19 cellular contexts compared by ENCODE assay signal in genomic region chr11:65351511-65351910, GRCh38. TPM values are rescaled to one million over a fixed set of nuclear protein-coding genes. Genes with fewer than 3 reads are reported as not detected.
A peak's percentile ranks its signal among the peaks of the same experiment; 100 is the strongest.
DNase-seq lines count a peak whose midpoint lies in the region; ATAC-seq and TF ChIP-seq lines count a peak whose summit lies in the region.
"Had no signal": no experiment of that assay in that cellular context is flagged by ENCODE, and none has a peak within 500 bp of the region (broad histone marks: within the 10 kb centered on the region; RNA-seq: fewer than 3 reads in every experiment).

No MANE protein-coding gene starts in this region.

- H3K27me3 ChIP-seq in lower lobe of right lung (ENCODE audit: low read depth), result peaks cover 5% of the 10 kb centered on the region
- H3K27me3 ChIP-seq: BE2C, SJCRH30 had no signal

- intact Hi-C loops in lower lobe of right lung (cut with DNase I), result no loop called here

- H3K27ac ChIP-seq in lower lobe of right lung, result no peak overlapping the region
- H3K27ac ChIP-seq: SJCRH30 had no signal

- DNase-seq in stimulated activated naive CD8-positive, alpha-beta T cell treated with anti-CD3 and anti-CD28 coated beads, Interleukin-15, amount 100 ng/mL, for 72 hours, result no peak
- no peak for DNase-seq in endothelial cell (ENCODE audit: low spot score)
- DNase-seq in lower lobe of right lung, result no peak
- DNase-seq: BE2C; CD8-positive, alpha-beta T cell; DND-41; H7; KG1; NCI-H1092; NCI-H1436; NCI-H1930; NCI-H748 treated with DMSO at 0.1 percent for 48 hours; SJCRH30 had no signal

- H3K36me3 Mint-ChIP-seq in stimulated activated naive CD8-positive, alpha-beta T cell treated with anti-CD3 and anti-CD28 coated beads, Interleukin-15, Interleukin-2, amounts not matched to agents 100 ng/mL and 50 ng/mL, for 24 hours (ENCODE audit: low read depth), result peaks cover 33% of the 10 kb centered on the region
- no peaks in the 10 kb centered on the region for H3K36me3 Mint-ChIP-seq in IgD-negative memory B cell
- H3K36me3 Mint-ChIP-seq in endothelial cell (ENCODE audit: low read depth, unreplicated experiment), result peaks cover 28% of the 10 kb centered on the region

- peaks cover 15% of the 10 kb centered on the region for H3K4me1 Mint-ChIP-seq in stimulated activated naive CD8-positive, alpha-beta T cell treated with anti-CD3 and anti-CD28 coated beads, Interleukin-15, Interleukin-2, amounts not matched to agents 100 ng/mL and 50 ng/mL, for 24 hours (ENCODE audit: low read depth)
- H3K4me1 Mint-ChIP-seq in stimulated activated naive CD8-positive, alpha-beta T cell treated with anti-CD3 and anti-CD28 coated beads, Interleukin-15, amount 100 ng/mL, for 72 hours, result peaks cover 25% of the 10 kb centered on the region
- H3K4me1 Mint-ChIP-seq in IgD-negative memory B cell, result peaks cover 0 to 6% (median 5%) of the 10 kb centered on the region in 3 donors
- peaks cover 6% of the 10 kb centered on the region for H3K4me1 Mint-ChIP-seq in endothelial cell (ENCODE audit: unreplicated experiment)

- peaks cover 22% of the 10 kb centered on the region for H3K4me1 ChIP-seq in lower lobe of right lung
- H3K4me1 ChIP-seq: SJCRH30 had no signal

- H3K9me3 ChIP-seq in lower lobe of right lung, result no peaks in the 10 kb centered on the region
- H3K9me3 ChIP-seq: BE2C, SJCRH30 had no signal

- TF ChIP-seq CTCF in endothelial cell (IDR thresholded peaks at IDR 0.05; ENCODE audit: unreplicated experiment) (no peak), lower lobe of right lung (IDR thresholded peaks at IDR 0.05) (no peak)

- no peak for ATAC-seq in stimulated activated naive CD8-positive, alpha-beta T cell treated with anti-CD3 and anti-CD28 coated beads, Interleukin-15, amount 100 ng/mL, for 72 hours
- ATAC-seq in lower lobe of right lung (no peak), HG02981 (IDR thresholded peaks at IDR 0.05; ENCODE audit: unreplicated experiment) (no peak)
- no peak for ATAC-seq in activated CD4-positive, CD25-positive, alpha-beta regulatory T cell treated with anti-CD3 and anti-CD28 coated beads, Interleukin-2, amount 50 U/mL, for 24 hours
- ATAC-seq: CD8-positive, alpha-beta T cell; GM12878; Panc1 had no signal

- H3K27me3 Mint-ChIP-seq in stimulated activated naive CD8-positive, alpha-beta T cell treated with anti-CD3 and anti-CD28 coated beads, Interleukin-15, Interleukin-2, amounts not matched to agents 100 ng/mL and 50 ng/mL, for 24 hours, result no peaks in the 10 kb centered on the region
- no peaks in the 10 kb centered on the region for H3K27me3 Mint-ChIP-seq in stimulated activated naive CD8-positive, alpha-beta T cell treated with anti-CD3 and anti-CD28 coated beads, Interleukin-15, amount 100 ng/mL, for 72 hours
- H3K27me3 Mint-ChIP-seq in IgD-negative memory B cell (peaks cover 3% of the 10 kb centered on the region), endothelial cell (ENCODE audit: unreplicated experiment) (peaks cover 4% of the 10 kb centered on the region)

- H3K4me3 Mint-ChIP-seq in stimulated activated naive CD8-positive, alpha-beta T cell treated with anti-CD3 and anti-CD28 coated beads, Interleukin-15, Interleukin-2, amounts not matched to agents 100 ng/mL and 50 ng/mL, for 24 hours, result no peak overlapping the region
- no peak overlapping the region for H3K4me3 Mint-ChIP-seq in stimulated activated naive CD8-positive, alpha-beta T cell treated with anti-CD3 and anti-CD28 coated beads, Interleukin-15, amount 100 ng/mL, for 72 hours
- H3K4me3 Mint-ChIP-seq in IgD-negative memory B cell (no peak overlapping the region), endothelial cell (ENCODE audit: unreplicated experiment) (peak overlapping the region; percentile 52)
- H3K4me3 Mint-ChIP-seq: CD8-positive, alpha-beta T cell had no signal

- no peak overlapping the region for H3K4me3 ChIP-seq in lower lobe of right lung
- H3K4me3 ChIP-seq: GM12878, SJCRH30 had no signal

- H3K27ac Mint-ChIP-seq in stimulated activated naive CD8-positive, alpha-beta T cell treated with anti-CD3 and anti-CD28 coated beads, Interleukin-15, Interleukin-2, amounts not matched to agents 100 ng/mL and 50 ng/mL, for 24 hours, result peak overlapping the region; percentile 46
- H3K27ac Mint-ChIP-seq in stimulated activated naive CD8-positive, alpha-beta T cell treated with anti-CD3 and anti-CD28 coated beads, Interleukin-15, amount 100 ng/mL, for 72 hours, result no peak overlapping the region
- H3K27ac Mint-ChIP-seq in IgD-negative memory B cell, result peak overlapping the region in 2 of 3 donors; percentile 53 to 83
- H3K27ac Mint-ChIP-seq in endothelial cell (ENCODE audit: unreplicated experiment), result no peak overlapping the region
- H3K27ac Mint-ChIP-seq: CD8-positive, alpha-beta T cell had no signal

- no peaks in the 10 kb centered on the region for H3K9me3 Mint-ChIP-seq in stimulated activated naive CD8-positive, alpha-beta T cell treated with anti-CD3 and anti-CD28 coated beads, Interleukin-15, Interleukin-2, amounts not matched to agents 100 ng/mL and 50 ng/mL, for 24 hours
- no peaks in the 10 kb centered on the region for H3K9me3 Mint-ChIP-seq in stimulated activated naive CD8-positive, alpha-beta T cell treated with anti-CD3 and anti-CD28 coated beads, Interleukin-15, amount 100 ng/mL, for 72 hours
- no peaks in the 10 kb centered on the region for H3K9me3 Mint-ChIP-seq in IgD-negative memory B cell
- no peaks in the 10 kb centered on the region for H3K9me3 Mint-ChIP-seq in endothelial cell (ENCODE audit: unreplicated experiment)
- H3K9me3 Mint-ChIP-seq: CD8-positive, alpha-beta T cell had no signal

- H3K36me3 ChIP-seq in lower lobe of right lung, result peaks cover 63% of the 10 kb centered on the region

RNA-seq across cellular contexts. Expression of gene TIGD3, which starts 3.0 kb away (rescaled TPM):
- polyA plus RNA-seq in IgD-negative memory B cell, result 2.3 TPM
- total RNA-seq in endothelial cell (ENCODE audit: unreplicated experiment) (0.44 TPM), lower lobe of right lung (0.18 TPM)

RNA-seq across cellular contexts. Expression of gene DPF2, which starts 17.9 kb away (rescaled TPM):
- 77.7 TPM for polyA plus RNA-seq in IgD-negative memory B cell
- total RNA-seq in endothelial cell (ENCODE audit: unreplicated experiment) (77.6 TPM), lower lobe of right lung (45.8 TPM)

RNA-seq across cellular contexts. Expression of gene SLC25A45, which starts 30.9 kb away (rescaled TPM):
- 17.8 TPM for polyA plus RNA-seq in IgD-negative memory B cell
- total RNA-seq in endothelial cell (ENCODE audit: unreplicated experiment) (3.3 TPM), lower lobe of right lung (13.0 TPM)

RNA-seq across cellular contexts. Expression of gene FRMD8, which starts 34.9 kb away (rescaled TPM):
- polyA plus RNA-seq in IgD-negative memory B cell, result 54.2 TPM
- total RNA-seq in endothelial cell (ENCODE audit: unreplicated experiment) (76.0 TPM), lower lobe of right lung (22.6 TPM)

RNA-seq across cellular contexts. Expression of gene CDC42EP2, which starts 36.8 kb away (rescaled TPM):
- polyA plus RNA-seq in IgD-negative memory B cell, result not detected
- total RNA-seq in endothelial cell (ENCODE audit: unreplicated experiment), result 37.7 TPM
- 17.0 TPM for total RNA-seq in lower lobe of right lung

Comparison
In these comparisons a context has a peak if more than half of its experiments do, and no peak if none do; other contexts are left out.
1. H3K27ac Mint-ChIP-seq: peak in stimulated activated naive CD8-positive, alpha-beta T cell treated with anti-CD3 and anti-CD28 coated beads, Interleukin-15, Interleukin-2, amounts not matched to agents 100 ng/mL and 50 ng/mL, for 24 hours (single experiment) and IgD-negative memory B cell (2 of 3); none in stimulated activated naive CD8-positive, alpha-beta T cell treated with anti-CD3 and anti-CD28 coated beads, Interleukin-15, amount 100 ng/mL, for 72 hours (0 of 2) and endothelial cell (single experiment).